8 cellular contexts compared by ENCODE assay signal in the genomic region with DNA sequence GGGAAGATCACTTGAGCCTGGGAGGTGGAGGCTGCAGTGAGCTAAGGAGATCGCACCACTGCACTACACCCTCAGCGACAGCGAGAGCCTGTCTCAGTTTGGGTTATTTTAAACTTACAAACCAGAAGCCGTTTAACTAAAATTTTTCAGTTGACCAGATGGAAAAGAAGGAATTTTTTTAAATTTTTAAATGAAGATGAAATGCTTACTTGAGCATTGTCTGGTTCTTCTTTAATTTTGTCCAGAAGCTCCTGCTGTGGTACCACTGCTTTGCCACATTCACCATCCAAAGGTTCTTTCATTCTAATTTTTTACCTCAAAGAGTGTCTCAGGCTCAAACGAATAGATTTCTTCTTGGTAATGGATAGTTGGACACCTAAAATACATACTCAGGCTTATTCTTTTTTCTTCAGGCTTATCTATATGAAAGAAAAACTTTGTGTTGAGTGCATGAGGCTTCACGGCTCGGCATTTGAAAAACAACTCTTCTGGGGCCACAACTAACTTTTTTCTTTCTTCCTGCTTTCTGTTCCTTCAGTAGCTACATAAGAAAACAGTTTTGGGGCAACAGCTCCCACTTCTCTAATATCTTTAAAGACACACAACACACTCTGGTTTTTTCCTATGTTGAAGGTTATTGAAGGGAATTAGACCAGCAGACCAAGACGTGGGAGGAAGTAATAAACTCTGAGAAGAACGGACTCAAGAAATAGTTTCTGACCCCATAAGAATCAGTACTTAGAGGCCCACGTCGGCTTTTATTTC. TPM values are rescaled to one million over a fixed set of nuclear protein-coding genes. Genes with fewer than 3 reads are reported as not detected.
A peak's percentile ranks its signal among the peaks of the same experiment; 100 is the strongest.
DNase-seq lines count a peak whose midpoint lies in the region; ATAC-seq and TF ChIP-seq lines count a peak whose summit lies in the region.

No MANE protein-coding gene starts in this region.

- DNase-seq in activated T-cell treated with anti-CD3 and anti-CD28 coated beads, Interleukin-2, amount 50 U/mL, for 72 hours = no peak
- no peak for DNase-seq in activated T-cell treated with anti-CD3 and anti-CD28 coated beads for 4 hours
- no peak for DNase-seq in activated B cell treated with CpG ODN at 0.5 μM for 24 hours
- no peak for DNase-seq in right cardiac atrium
- DNase-seq in activated effector memory CD4-positive, alpha-beta T cell treated with Interleukin-2 at 50 U/mL for 16 hours = no peak
- DNase-seq in cerebellar nuclear complex (lab: John Stamatoyannopoulos, UW) = no peak
- no peak for DNase-seq in activated CD4-positive, alpha-beta T cell treated with anti-CD3 and anti-CD28 coated beads for 4 hours

- CTCF ChIA-PET in activated B cell treated with CpG ODN at 0.5 μM for 24 hours (lab: Charles Lee) = no interaction called here

- 41% methylated on average over 11 of the region's 11 CpGs for WGBS in right cardiac atrium

- H3K4me1 ChIP-seq in right cardiac atrium (ENCODE audit: control insufficient read depth, insufficient read depth, low read length) = no peaks in the 10 kb centered on the region

- no peaks in the 10 kb centered on the region for H3K27me3 ChIP-seq in right cardiac atrium (ENCODE audit: control insufficient read depth, insufficient read depth)

- peaks cover 0 to 1% of the 10 kb centered on the region in 2 donors for H3K9me3 Mint-ChIP-seq in activated T-cell treated with anti-CD3 and anti-CD28 coated beads, Interleukin-2, amount 50 U/mL, for 72 hours
- H3K9me3 Mint-ChIP-seq in activated B cell treated with CpG ODN at 0.5 μM for 24 hours = no peaks in the 10 kb centered on the region

- H3K36me3 Mint-ChIP-seq in activated T-cell treated with anti-CD3 and anti-CD28 coated beads, Interleukin-2, amount 50 U/mL, for 72 hours (ENCODE audit: insufficient read depth in 2 of 2) = peaks cover 10 to 39% of the 10 kb centered on the region in 2 donors
- H3K36me3 Mint-ChIP-seq in activated B cell treated with CpG ODN at 0.5 μM for 24 hours (ENCODE audit: low read depth) = peaks cover 40% of the 10 kb centered on the region

- peaks cover 27% of the 10 kb centered on the region for H3K4me1 Mint-ChIP-seq in activated T-cell treated with anti-CD3 and anti-CD28 coated beads, Interleukin-2, amount 50 U/mL, for 72 hours (ENCODE audit: low read depth)
- peaks cover 41% of the 10 kb centered on the region for H3K4me1 Mint-ChIP-seq in activated B cell treated with CpG ODN at 0.5 μM for 24 hours

- H3K4me3 ChIP-seq in right cardiac atrium (ENCODE audit: low read length) (peak overlapping the region; percentile 87), skin epidermis (peak overlapping the region; percentile 55 to 81 (median 69))

- H3K27ac Mint-ChIP-seq in activated T-cell treated with anti-CD3 and anti-CD28 coated beads, Interleukin-2, amount 50 U/mL, for 72 hours = peak overlapping the region; percentile 98
- H3K27ac Mint-ChIP-seq in activated B cell treated with CpG ODN at 0.5 μM for 24 hours = peak overlapping the region; percentile 98

- H3K9me3 ChIP-seq in right cardiac atrium (ENCODE audit: control insufficient read depth, low read length) = no peaks in the 10 kb centered on the region

- no peak for ATAC-seq in activated T-cell treated with anti-CD3 and anti-CD28 coated beads, Interleukin-2, amount 50 U/mL, for 72 hours (replicated peaks in 1 of 2)
- ATAC-seq in activated B cell treated with CpG ODN at 0.5 μM for 24 hours (ENCODE audit: low read depth) (no peak), right cardiac atrium (no peak)

- intact Hi-C loops in activated B cell treated with CpG ODN at 0.5 μM for 24 hours (cut with micrococcal nuclease) = loop anchor here (1.0 to 2.0 kb wide), 5 partner anchors 46 to 238 kb away; partner anchors contain the start of genes SFPQ, SMIM12, TMEM35B and ZMYM1
- intact Hi-C loops in right cardiac atrium (cut with DNase I) = no loop called here

- TF ChIP-seq CTCF in activated B cell treated with CpG ODN at 0.5 μM for 24 hours (IDR thresholded peaks at IDR 0.05) = no peak

- H3K4me3 Mint-ChIP-seq in activated T-cell treated with anti-CD3 and anti-CD28 coated beads, Interleukin-2, amount 50 U/mL, for 72 hours = peak overlapping the region; percentile 96 to 97
- peak overlapping the region; percentile 99 for H3K4me3 Mint-ChIP-seq in activated B cell treated with CpG ODN at 0.5 μM for 24 hours

- H3K27ac ChIP-seq in right cardiac atrium (ENCODE audit: low read length) (peak overlapping the region; percentile 93), skin epidermis (peak overlapping the region; percentile 0 to 98 (median 94))

- H3K27me3 Mint-ChIP-seq in activated T-cell treated with anti-CD3 and anti-CD28 coated beads, Interleukin-2, amount 50 U/mL, for 72 hours (ENCODE audit: low read depth) = no peaks in the 10 kb centered on the region
- no peaks in the 10 kb centered on the region for H3K27me3 Mint-ChIP-seq in activated B cell treated with CpG ODN at 0.5 μM for 24 hours

- POLR2A ChIA-PET in activated B cell treated with CpG ODN at 0.5 μM for 24 hours (lab: Charles Lee) = interaction anchor here (0.6 to 3.1 kb wide), 13 partner anchors 10 to 527 kb away, joined by 3 to 67 read pairs (median 4); partner anchors contain the start of genes KIAA0319L, NCDN, SFPQ and SMIM12

RNA-seq across cellular contexts. Expression of gene ZMYM6, which starts 1.2 kb away (rescaled TPM):
- 10 to 100 TPM; 35.7 to 36.8 TPM for total RNA-seq in activated T-cell treated with anti-CD3 and anti-CD28 coated beads, Interleukin-2, amount 50 U/mL, for 72 hours
- total RNA-seq in activated B cell treated with CpG ODN at 0.5 μM for 24 hours = 34.7 and 41.6 TPM in 2 replicates
- 10 to 100 TPM; 14.3 to 18.1 (median 16.1) TPM for total RNA-seq in right cardiac atrium
- 11.5 TPM for polyA plus RNA-seq in right cardiac atrium

RNA-seq across cellular contexts. Expression of gene TMEM35B, which starts 45.4 kb away (rescaled TPM):
- total RNA-seq in activated T-cell treated with anti-CD3 and anti-CD28 coated beads, Interleukin-2, amount 50 U/mL, for 72 hours = 10 to 100 TPM; 27.1 to 29.8 TPM
- total RNA-seq in activated B cell treated with CpG ODN at 0.5 μM for 24 hours (16.7 and 20.0 TPM in 2 replicates), right cardiac atrium (10 to 100 TPM; 17.0 to 20.2 (median 18.7) TPM)
- polyA plus RNA-seq in right cardiac atrium = 31.9 TPM

RNA-seq across cellular contexts. Expression of gene ZMYM1, which starts 48.7 kb away (rescaled TPM):
- total RNA-seq in activated T-cell treated with anti-CD3 and anti-CD28 coated beads, Interleukin-2, amount 50 U/mL, for 72 hours = 1 to 10 TPM; 3.8 to 5.1 TPM
- 7.4 and 9.0 TPM in 2 replicates for total RNA-seq in activated B cell treated with CpG ODN at 0.5 μM for 24 hours
- total RNA-seq in right cardiac atrium = 1 to 10 TPM; 5.5 to 9.9 (median 8.9) TPM
- polyA plus RNA-seq in right cardiac atrium = 2.6 TPM
